Comparison of ENCODE assay signal across 19 cellular contexts in genomic region chr3:61613666-61614065, GRCh38.
"Had no signal": no experiment of that assay in that cellular context is flagged by ENCODE, and none has a peak within 500 bp of the region (broad histone marks: within the 10 kb centered on the region; RNA-seq: fewer than 3 reads in every experiment).

No MANE protein-coding gene starts in this region.

- H3K27me3 ChIP-seq: colonic mucosa, esophagus squamous epithelium, foreskin keratinocyte had no signal

- H3K36me3 ChIP-seq: colonic mucosa, esophagus squamous epithelium, lower lobe of right lung, prostate gland had no signal

- FAIRE-seq: kidney, urothelium cell line had no signal

- DNase-seq: colonic mucosa; dermis blood vessel endothelial cell; esophagus squamous epithelium; foreskin keratinocyte; immature natural killer cell; kidney; left cardiac atrium; left ventricle myocardium inferior; lower lobe of right lung; midbrain; retina; stimulated activated CD4-positive, alpha-beta T cell treated with anti-CD3 and anti-CD28 coated beads, Interleukin-2, amount 100 ng/mL, for 24 hours; stimulated activated naive CD4-positive, alpha-beta T cell treated with Interleukin-2 at 50 U/mL for 16 hours had no signal

- H3K4me3 ChIP-seq: colonic mucosa, esophagus squamous epithelium, left ventricle myocardium inferior, lower lobe of right lung, prostate gland, skin epidermis had no signal

- ATAC-seq: foreskin keratinocyte; left cardiac atrium; lower lobe of right lung; natural killer cell treated with Interleukin-12 subunit alpha and Interleukin-12 subunit beta and Interleukin-15 and Interleukin-18, amount 100 ng/mL, for 72 hours; sciatic nerve had no signal

- H2AFZ ChIP-seq: parathyroid adenoma had no signal

- H3K9me3 ChIP-seq: colonic mucosa, esophagus squamous epithelium, left ventricle myocardium inferior, lower lobe of right lung, prostate gland had no signal

- H3K27ac ChIP-seq: colonic mucosa, esophagus squamous epithelium, foreskin keratinocyte, left ventricle myocardium inferior, lower lobe of right lung, parathyroid adenoma, prostate gland, skin epidermis had no signal

- H3K9ac ChIP-seq: parathyroid adenoma had no signal

- H3K4me1 ChIP-seq: colonic mucosa, foreskin keratinocyte, prostate gland had no signal
